12 cellular contexts compared by ENCODE assay signal in genomic region chr5:5293029-5293428, GRCh38.
"Had no signal": no experiment of that assay in that cellular context is flagged by ENCODE, and none has a peak within 500 bp of the region (broad histone marks: within the 10 kb centered on the region; RNA-seq: fewer than 3 reads in every experiment).

No MANE protein-coding gene starts in this region.

- H3K9me3 Mint-ChIP-seq: neural crest cell had no signal

- H3K4me1 Mint-ChIP-seq: neural crest cell had no signal

- H3K36me3 ChIP-seq: heart left ventricle, uterus had no signal

- DNase-seq: activated CD4-positive, alpha-beta T cell treated with anti-CD3 and anti-CD28 coated beads for 4 hours; activated CD8-positive, alpha-beta memory T cell treated with anti-CD3 and anti-CD28 coated beads, Interleukin-2, amount 50 U/mL, for 48 hours; activated CD8-positive, alpha-beta T cell treated with anti-CD3 and anti-CD28 coated beads for 36 hours; activated naive CD4-positive, alpha-beta T cell treated with Interleukin-2 at 50 U/mL for 16 hours; heart left ventricle; left ventricle myocardium superior; mesenchymal stem cell; T-helper 9 cell; uterus had no signal

- H3K4me3 Mint-ChIP-seq: activated CD8-positive, alpha-beta T cell treated with anti-CD3 and anti-CD28 coated beads for 36 hours; neural crest cell had no signal

- H3K9me3 ChIP-seq: uterus had no signal

- H3K4me3 ChIP-seq: heart left ventricle, uterus had no signal

- ATAC-seq: activated CD8-positive, alpha-beta T cell treated with anti-CD3 and anti-CD28 coated beads for 36 hours; heart left ventricle; left ventricle myocardium superior had no signal

- H3K27ac Mint-ChIP-seq: activated CD8-positive, alpha-beta T cell treated with anti-CD3 and anti-CD28 coated beads for 36 hours had no signal

- H3K27me3 ChIP-seq: heart left ventricle, uterus had no signal

- H3K4me1 ChIP-seq: parathyroid adenoma, uterus had no signal

- H3K27ac ChIP-seq: heart left ventricle, parathyroid adenoma, uterus, VCaP had no signal
